1 cellular context compared by ENCODE assay signal in genomic region chr6:88662163-88662580, GRCh38.
TF ChIP-seq lines count a peak whose summit lies in the region.

No MANE protein-coding gene starts in this region.

TF ChIP-seq in HepG2, 621 proteins besides CTCF, POLR2A, EP300 and RAD21 (continued from another document):
- no peak for TF ChIP-seq CEBPZ (IDR thresholded peaks at IDR 0.05; ENCODE audit: low read length)
- no peak for TF ChIP-seq NCOA5 (CRISPR knock-in tag; IDR thresholded peaks at IDR 0.05)
- peak; percentile 27; the same call in 1 of the 2 replicates for TF ChIP-seq POGZ (CRISPR knock-in tag; IDR thresholded peaks at IDR 0.05)
- no peak for TF ChIP-seq THYN1 (CRISPR knock-in tag; IDR thresholded peaks at IDR 0.05; ENCODE audit: borderline replicate concordance, low read depth)
- no peak for TF ChIP-seq DZIP1 (CRISPR knock-in tag; IDR thresholded peaks at IDR 0.05)
- TF ChIP-seq CREB3 (CRISPR knock-in tag; IDR thresholded peaks at IDR 0.05): no peak
- TF ChIP-seq ZMAT5 (CRISPR knock-in tag; IDR thresholded peaks at IDR 0.05; ENCODE audit: borderline replicate concordance, low read depth): no peak
- TF ChIP-seq ZNF350 (CRISPR knock-in tag; IDR thresholded peaks at IDR 0.05; ENCODE audit: borderline replicate concordance, low read depth): no peak
- no peak for TF ChIP-seq KDM2A (CRISPR knock-in tag; IDR thresholded peaks at IDR 0.05; ENCODE audit: borderline replicate concordance, low read depth)
- TF ChIP-seq ZNF335 (CRISPR knock-in tag; IDR thresholded peaks at IDR 0.05): no peak
- no peak for TF ChIP-seq ZXDC (CRISPR knock-in tag; IDR thresholded peaks at IDR 0.05)
- no peak for TF ChIP-seq DNMT3B (CRISPR knock-in tag; conservative IDR thresholded peaks at IDR 0.05)
- no peak for TF ChIP-seq ZFP37 (CRISPR knock-in tag; IDR thresholded peaks at IDR 0.05; ENCODE audit: borderline replicate concordance)
- TF ChIP-seq GPBP1L1 (CRISPR knock-in tag; IDR thresholded peaks at IDR 0.05): no peak
- no peak for TF ChIP-seq RORA (CRISPR knock-in tag; IDR thresholded peaks at IDR 0.05)
- no peak for TF ChIP-seq SAP130 (CRISPR knock-in tag; IDR thresholded peaks at IDR 0.05; ENCODE audit: low read depth)
- no peak for TF ChIP-seq KDM5A (IDR thresholded peaks at IDR 0.05; ENCODE audit: borderline replicate concordance, low read length)
- no peak for TF ChIP-seq TP53 (CRISPR knock-in tag; conservative IDR thresholded peaks at IDR 0.05)
- no peak for TF ChIP-seq ATRX (CRISPR knock-in tag; IDR thresholded peaks at IDR 0.05; ENCODE audit: borderline replicate concordance)
- TF ChIP-seq HNRNPUL1 (IDR thresholded peaks at IDR 0.05; ENCODE audit: low read depth, low read length): no peak
- no peak for TF ChIP-seq AKNA (CRISPR knock-in tag; IDR thresholded peaks at IDR 0.05; ENCODE audit: borderline replicate concordance)
- TF ChIP-seq RXRA (CRISPR knock-in tag; IDR thresholded peaks at IDR 0.05): no peak
- no peak for TF ChIP-seq TEAD2 (CRISPR knock-in tag; IDR thresholded peaks at IDR 0.05)
- TF ChIP-seq BHLHE40 (IDR thresholded peaks at IDR 0.05; ENCODE audit: low read length): peak; percentile 31; the same call in 1 of the 2 replicates
- TF ChIP-seq PRMT3 (CRISPR knock-in tag; IDR thresholded peaks at IDR 0.05; ENCODE audit: borderline replicate concordance, low read depth): no peak
- TF ChIP-seq ZNF451 (CRISPR knock-in tag; IDR thresholded peaks at IDR 0.05): no peak
- no peak for TF ChIP-seq ATF6 (CRISPR knock-in tag; conservative IDR thresholded peaks at IDR 0.05)
- TF ChIP-seq NFKB2 (CRISPR knock-in tag; IDR thresholded peaks at IDR 0.05; ENCODE audit: borderline replicate concordance): no peak
- TF ChIP-seq THAP8 (CRISPR knock-in tag; IDR thresholded peaks at IDR 0.05; ENCODE audit: borderline replicate concordance): no peak
- TF ChIP-seq KDM4B (CRISPR knock-in tag; IDR thresholded peaks at IDR 0.05): no peak
